ENCODE assay signal across 1 cellular context in genomic region chr13:40568246-40568645, GRCh38.
TF ChIP-seq lines count a peak whose summit lies in the region.

No MANE protein-coding gene starts in this region.

TF ChIP-seq in GM23338, 12 proteins besides CTCF, POLR2A, EP300 and RAD21 (continued from another document):
- TF ChIP-seq ETS1 (IDR thresholded peaks at IDR 0.05) (no peak), ZNF462 (CRISPR knock-in tag; IDR thresholded peaks at IDR 0.05) (no peak), REST (IDR thresholded peaks at IDR 0.05; ENCODE audit: unreplicated experiment) (no peak)
TF ChIP-seq in GM23338: peak in this region for 0.
